In genomic region chr11:3859373-3859881, GRCh38 we compare ENCODE assay signal across 8 cellular contexts. TPM values are rescaled to one million over a fixed set of nuclear protein-coding genes. Genes with fewer than 3 reads are reported as not detected.
A peak's percentile ranks its signal among the peaks of the same experiment; 100 is the strongest.
DNase-seq lines count a peak whose midpoint lies in the region; ATAC-seq, FAIRE-seq and TF ChIP-seq lines count a peak whose summit lies in the region.

No MANE protein-coding gene starts in this region.

- POLR2A ChIA-PET in CD8-positive, alpha-beta memory T cell (lab: Charles Lee): interaction anchor here (0.6 to 1.2 kb wide), 3 partner anchors 18 to 213 kb away, joined by 4 read pairs; no protein-coding TSS in a partner anchor

- H3K9me3 ChIP-seq in CD8-positive, alpha-beta memory T cell (ENCODE audit: low read length): no peaks in the 10 kb centered on the region
- no peaks in the 10 kb centered on the region for H3K9me3 ChIP-seq in small intestine (ENCODE audit: control insufficient read depth, low read depth)

- FAIRE-seq in small intestine (lab: Jason Lieb, UNC): no peak
- FAIRE-seq in H54 (lab: Jason Lieb, UNC): no peak

- peak overlapping the region; percentile 49 for H3K27ac ChIP-seq in CD8-positive, alpha-beta memory T cell (ENCODE audit: low read depth, low read length)
- peak overlapping the region in 1 of 2 donors; percentile 38 for H3K27ac ChIP-seq in small intestine (ENCODE audit: low read depth in 1 of 2, low read length in 1 of 2)

- H3K4me1 ChIP-seq in CD8-positive, alpha-beta memory T cell (ENCODE audit: insufficient read depth, low read length): peaks cover 68% of the 10 kb centered on the region
- H3K4me1 ChIP-seq in small intestine (ENCODE audit: control insufficient read depth in 2 of 2, insufficient read depth in 1 of 2, low read depth in 1 of 2, low read length in 1 of 2): peaks cover 16 to 39% of the 10 kb centered on the region in 2 donors

- H3K36me3 Mint-ChIP-seq in CD8-positive, alpha-beta memory T cell: peaks cover 0 to 19% (median 0%) of the 10 kb centered on the region in 3 donors

- DNase-seq in CD8-positive, alpha-beta memory T cell: peak in 1 of 5 donors; percentile 58
- no peak for DNase-seq in Jurkat, Clone E6-1 (ENCODE audit: low read depth, low spot score)
- DNase-seq in cerebellum (ENCODE audit: low spot score) (peak; percentile 73), small intestine (peak; percentile 33), DMS53 treated with DMSO at 0.1 percent for 48 hours (lab: John Stamatoyannopoulos, UW; ENCODE audit: unreplicated experiment) (no peak), A172 (ENCODE audit: low spot score) (no peak), H54 (ENCODE audit: insufficient read length, low spot score) (no peak)

- no peaks in the 10 kb centered on the region for H3K36me3 ChIP-seq in CD8-positive, alpha-beta memory T cell (ENCODE audit: insufficient read depth, low read length)
- H3K36me3 ChIP-seq in small intestine (ENCODE audit: control insufficient read depth in 2 of 2, insufficient read depth in 2 of 2, low read length in 2 of 2): no peaks in the 10 kb centered on the region

- no peaks in the 10 kb centered on the region for H3K9me3 Mint-ChIP-seq in CD8-positive, alpha-beta memory T cell

- 58 to 64% (median 61%) methylated on average over 4 of the region's 4 CpGs for WGBS in small intestine, 3 donors

- ATAC-seq in GM19397 (IDR thresholded peaks at IDR 0.05; ENCODE audit: unreplicated experiment): peak; percentile 22

- no peaks in the 10 kb centered on the region for H3K27me3 ChIP-seq in CD8-positive, alpha-beta memory T cell (ENCODE audit: insufficient read depth, low read length, poor library complexity, severe bottlenecking)
- no peaks in the 10 kb centered on the region for H3K27me3 ChIP-seq in small intestine (ENCODE audit: control insufficient read depth in 2 of 2, insufficient read depth in 2 of 2, low read length in 2 of 2)

- CTCF ChIA-PET in CD8-positive, alpha-beta memory T cell (lab: Charles Lee): interaction anchor here (0.7 to 10.0 kb wide), 8 partner anchors 11 to 213 kb away, joined by 3 to 127 read pairs (median 8); partner anchors contain the start of gene RHOG

- no peak for TF ChIP-seq POLR2A in H54 (IDR thresholded peaks at IDR 0.05; ENCODE audit: low read depth, low read length)

- H3K27me3 Mint-ChIP-seq in CD8-positive, alpha-beta memory T cell: peaks cover 0 to 1% of the 10 kb centered on the region in 2 donors

- peak overlapping the region; percentile 71 to 99 (median 80) for H3K27ac Mint-ChIP-seq in CD8-positive, alpha-beta memory T cell

- H3K4me3 Mint-ChIP-seq in CD8-positive, alpha-beta memory T cell: peak overlapping the region; percentile 72 to 99 (median 92)

- H3K4me3 ChIP-seq in CD8-positive, alpha-beta memory T cell (ENCODE audit: low read length): peak overlapping the region; percentile 80
- H3K4me3 ChIP-seq in Jurkat, Clone E6-1 (ENCODE audit: low read length): peak overlapping the region; percentile 21
- no peak overlapping the region for H3K4me3 ChIP-seq in small intestine (ENCODE audit: low read depth in 1 of 2, low read length in 2 of 2)

- H3K4me1 Mint-ChIP-seq in CD8-positive, alpha-beta memory T cell: peaks cover 74 to 82% (median 80%) of the 10 kb centered on the region in 3 donors

RNA-seq across cellular contexts. Expression of gene STIM1, which starts 4.0 kb away (rescaled TPM):
- total RNA-seq in CD8-positive, alpha-beta memory T cell: 10 to 100 TPM; 45.6 to 46.0 TPM
- 43.8 TPM for polyA plus RNA-seq in CD8-positive, alpha-beta memory T cell
- 53.5 TPM for polyA plus RNA-seq in Jurkat, Clone E6-1 (2012; ENCODE audit: insufficient read depth, insufficient read length)
- total RNA-seq in cerebellum: 25.9 TPM
- 10 to 100 TPM in 1 of 3 donors, 1 to 10 TPM in 2; 5.6 to 27.9 (median 7.3) TPM for polyA plus RNA-seq in small intestine
- 23.6 and 27.1 TPM in 2 replicates for total RNA-seq in A172 (2014; rRNA removed; shearing (Covaris generic))

RNA-seq across cellular contexts. Expression of gene RHOG, which starts 18.7 kb away (rescaled TPM):
- 100 to 1,000 TPM; 170 to 175 TPM for total RNA-seq in CD8-positive, alpha-beta memory T cell
- 229 TPM for polyA plus RNA-seq in CD8-positive, alpha-beta memory T cell
- polyA plus RNA-seq in Jurkat, Clone E6-1 (2012; ENCODE audit: insufficient read depth, insufficient read length): 151 TPM
- total RNA-seq in cerebellum: 3.5 TPM
- 100 to 1,000 TPM in 1 of 3 donors, 10 to 100 TPM in 2; 62.1 to 114 (median 86.6) TPM for polyA plus RNA-seq in small intestine
- total RNA-seq in A172 (2014; rRNA removed; shearing (Covaris generic)): 40.6 and 50.9 TPM in 2 replicates

RNA-seq across cellular contexts. Expression of gene PGAP2, which starts 51.1 kb away (rescaled TPM):
- total RNA-seq in CD8-positive, alpha-beta memory T cell: 10 to 100 TPM; 38.9 to 40.2 TPM
- 16.1 TPM for polyA plus RNA-seq in CD8-positive, alpha-beta memory T cell
- 51.2 TPM for polyA plus RNA-seq in Jurkat, Clone E6-1 (2012; ENCODE audit: insufficient read depth, insufficient read length)
- 14.7 TPM for total RNA-seq in cerebellum
- polyA plus RNA-seq in small intestine: 10 to 100 TPM; 18.9 to 26.2 (median 22.1) TPM
- total RNA-seq in A172 (2014; rRNA removed; shearing (Covaris generic)): 15.4 and 16.6 TPM in 2 replicates

Comparison
In these comparisons a context has a peak if more than half of its experiments do, and no peak if none do; other contexts are left out.
1. DNase-seq: peak in cerebellum (single experiment) and small intestine (single experiment); none in Jurkat, Clone E6-1 (single experiment), DMS53 treated with DMSO at 0.1 percent for 48 hours (single experiment), A172 (single experiment) and H54 (single experiment).
2. H3K4me3 ChIP-seq: peak in CD8-positive, alpha-beta memory T cell (single experiment) and Jurkat, Clone E6-1 (single experiment); none in small intestine (0 of 2).